Comparison of ENCODE assay signal across 8 cellular contexts in genomic region chr14:51507556-51508511, GRCh38.
DNase-seq lines count a peak whose midpoint lies in the region; ATAC-seq and FAIRE-seq lines count a peak whose summit lies in the region.

No MANE protein-coding gene starts in this region.

- FAIRE-seq in urothelium cell line (lab: Jason Lieb, UNC): no peak

- ATAC-seq in HG03045 (IDR thresholded peaks at IDR 0.05; ENCODE audit: unreplicated experiment) (no peak), HG03025 (IDR thresholded peaks at IDR 0.05; ENCODE audit: low FRiP score, unreplicated experiment) (no peak)

- peak; percentile 49 for DNase-seq in NCI-H1694 treated with DMSO at 0.1 percent for 48 hours (lab: John Stamatoyannopoulos, UW)
- no peak for DNase-seq in NCI-H1694 (lab: John Stamatoyannopoulos, UW)
- DNase-seq in cerebellum (ENCODE audit: low spot score): peak; percentile 20
- DNase-seq in midbrain (lab: John Stamatoyannopoulos, UW): peak; percentile 81
- DNase-seq in urothelium cell line (ENCODE audit: low spot score): peak; percentile 65
- no peak for DNase-seq in RPMI8226

Comparison
In these comparisons a context has a peak if more than half of its experiments do, and no peak if none do; other contexts are left out.
1. DNase-seq: peak in NCI-H1694 treated with DMSO at 0.1 percent for 48 hours (single experiment), cerebellum (single experiment), midbrain (single experiment) and urothelium cell line (single experiment); none in NCI-H1694 (single experiment) and RPMI8226 (single experiment).